In genomic region chr13:26899153-26899552, GRCh38 we compare ENCODE assay signal across 30 cellular contexts.
"Had no signal": no experiment of that assay in that cellular context is flagged by ENCODE, and none has a peak within 500 bp of the region (broad histone marks: within the 10 kb centered on the region; RNA-seq: fewer than 3 reads in every experiment).

No MANE protein-coding gene starts in this region.

- H3K36me3 ChIP-seq: adrenal gland, colonic mucosa, esophagus squamous epithelium, gastroesophageal sphincter had no signal

- H3K4me3 ChIP-seq: adrenal gland, body of pancreas, colonic mucosa, esophagus squamous epithelium, gastroesophageal sphincter had no signal

- H3K27me3 ChIP-seq: adrenal gland, body of pancreas, colonic mucosa had no signal

- H3K27ac ChIP-seq: adrenal gland, body of pancreas, colonic mucosa, epithelial cell of prostate, esophagus squamous epithelium, gastroesophageal sphincter had no signal

- ATAC-seq: activated CD4-positive, alpha-beta T cell treated with anti-CD3 and anti-CD28 coated beads for 36 hours; activated CD8-positive, alpha-beta memory T cell treated with anti-CD3 and anti-CD28 coated beads, Interleukin-2, amount 10 ng/mL, durations not matched to agents 7 days and 5 days; activated CD8-positive, alpha-beta T cell treated with anti-CD3 and anti-CD28 coated beads, Interleukin-2, amount 10 ng/mL, durations not matched to agents 7 days and 5 days; activated naive CD8-positive, alpha-beta T cell treated with anti-CD3 and anti-CD28 coated beads, Interleukin-2, amount 50 U/mL, for 24 hours; body of pancreas; gastroesophageal sphincter had no signal

- DNase-seq: activated CD4-positive, alpha-beta memory T cell treated with anti-CD3 and anti-CD28 coated beads for 36 hours; activated CD4-positive, alpha-beta T cell treated with anti-CD3 and anti-CD28 coated beads for 36 hours; activated CD4-positive, alpha-beta T cell treated with anti-CD3 and anti-CD28 coated beads, Interleukin-2, amount 10 ng/mL, durations not matched to agents 24 days and 14 days; activated CD4-positive, CD25-positive, alpha-beta regulatory T cell; activated CD4-positive, CD25-positive, alpha-beta regulatory T cell treated with anti-CD3 and anti-CD28 coated beads, Interleukin-2, amount 50 U/mL, for 72 hours; activated CD8-positive, alpha-beta memory T cell treated with anti-CD3 and anti-CD28 coated beads, Interleukin-2, amount 10 ng/mL, durations not matched to agents 7 days and 5 days; activated CD8-positive, alpha-beta memory T cell treated with anti-CD3 and anti-CD28 coated beads, Interleukin-2, amount 50 U/mL, for 4 hours; activated CD8-positive, alpha-beta T cell treated with anti-CD3 and anti-CD28 coated beads, Interleukin-2, amount 10 ng/mL, durations not matched to agents 7 days and 5 days; activated effector memory CD4-positive, alpha-beta T cell treated with anti-CD3 and anti-CD28 coated beads, Interleukin-2, amount 50 U/mL, for 16 hours; activated naive CD4-positive, alpha-beta T cell treated with anti-CD3 and anti-CD28 coated beads for 36 hours; activated naive CD8-positive, alpha-beta T cell treated with anti-CD3 and anti-CD28 coated beads for 36 hours; activated naive CD8-positive, alpha-beta T cell treated with anti-CD3 and anti-CD28 coated beads, Interleukin-2, amount 50 U/mL, for 24 hours; activated T-cell treated with anti-CD3 and anti-CD28 coated beads, Interleukin-2, amount 50 U/mL, for 1 hour; activated T-cell treated with anti-CD3 and anti-CD28 coated beads, Interleukin-2, amount 50 U/mL, for 48 hours; amygdala; aorta; body of pancreas; caudate nucleus; cerebellar nuclear complex; colonic mucosa; effector CD8-positive, alpha-beta T cell; esophagus squamous epithelium; foreskin melanocyte; head of caudate nucleus; T-helper 2 cell had no signal

- H3K9me3 ChIP-seq: adrenal gland, body of pancreas, colonic mucosa, esophagus squamous epithelium, gastroesophageal sphincter had no signal

- H3K4me1 ChIP-seq: body of pancreas, colonic mucosa, esophagus squamous epithelium, gastroesophageal sphincter had no signal

- FAIRE-seq: endometrium, endothelial cell of umbilical vein had no signal
